In genomic region chr19:18055967-18056366, GRCh38 we compare ENCODE assay signal across 27 cellular contexts. TPM values are rescaled to one million over a fixed set of nuclear protein-coding genes. Genes with fewer than 3 reads are reported as not detected.
"Had no signal": no experiment of that assay in that cellular context is flagged by ENCODE, and none has a peak within 500 bp of the region (broad histone marks: within the 10 kb centered on the region; RNA-seq: fewer than 3 reads in every experiment).

No MANE protein-coding gene starts in this region.

- H3K4me3 Mint-ChIP-seq: activated CD4-positive, alpha-beta memory T cell treated with anti-CD3 and anti-CD28 coated beads, Interleukin-2, amount 10 ng/mL, durations not matched to agents 7 days and 5 days; activated CD4-positive, alpha-beta T cell treated with anti-CD3 and anti-CD28 coated beads, Interleukin-2, amount 10 ng/mL, durations not matched to agents 7 days and 5 days; activated T-cell treated with anti-CD3 and anti-CD28 coated beads, Interleukin-2, amount 50 U/mL, for 24 hours; T-helper 1 cell treated with Interleukin-12 subunit alpha and Interleukin-12 subunit beta and Interleukin-4 antibody, amounts not matched to agents 30 μg/mL and 1 μg/mL, for 36 hours had no signal

- H3K27me3 Mint-ChIP-seq: activated CD4-positive, alpha-beta T cell treated with anti-CD3 and anti-CD28 coated beads, Interleukin-2, amount 10 ng/mL, durations not matched to agents 7 days and 5 days; activated T-cell treated with anti-CD3 and anti-CD28 coated beads, Interleukin-2, amount 50 U/mL, for 24 hours had no signal

- H3K27ac Mint-ChIP-seq: activated CD4-positive, alpha-beta memory T cell treated with anti-CD3 and anti-CD28 coated beads, Interleukin-2, amount 10 ng/mL, durations not matched to agents 7 days and 5 days; activated T-cell treated with anti-CD3 and anti-CD28 coated beads, Interleukin-2, amount 50 U/mL, for 24 hours; T-helper 1 cell treated with Interleukin-12 subunit alpha and Interleukin-12 subunit beta and Interleukin-4 antibody, amounts not matched to agents 30 μg/mL and 1 μg/mL, for 36 hours had no signal

- H3K27ac ChIP-seq: breast epithelium, left lung, pancreas, prostate gland, testis had no signal

- H3K9me3 Mint-ChIP-seq: activated CD4-positive, alpha-beta memory T cell treated with anti-CD3 and anti-CD28 coated beads, Interleukin-2, amount 10 ng/mL, durations not matched to agents 7 days and 5 days; activated CD4-positive, alpha-beta T cell treated with anti-CD3 and anti-CD28 coated beads, Interleukin-2, amount 10 ng/mL, durations not matched to agents 7 days and 5 days; activated T-cell treated with anti-CD3 and anti-CD28 coated beads, Interleukin-2, amount 50 U/mL, for 24 hours; T-helper 1 cell treated with Interleukin-12 subunit alpha and Interleukin-12 subunit beta and Interleukin-4 antibody, amounts not matched to agents 30 μg/mL and 1 μg/mL, for 36 hours had no signal

- DNase-seq: activated CD4-positive, alpha-beta memory T cell treated with anti-CD3 and anti-CD28 coated beads, Interleukin-2, amount 10 ng/mL, durations not matched to agents 7 days and 5 days; activated CD4-positive, alpha-beta T cell treated with anti-CD3 and anti-CD28 coated beads for 1 hour; activated CD4-positive, alpha-beta T cell treated with anti-CD3 and anti-CD28 coated beads, Interleukin-2, amount 10 ng/mL, durations not matched to agents 7 days and 5 days; activated CD8-positive, alpha-beta memory T cell treated with anti-CD3 and anti-CD28 coated beads, Interleukin-2, amount 50 U/mL, for 48 hours; activated gamma-delta T cell treated with Interleukin-2 at 50 U/mL for 16 hours; activated naive CD4-positive, alpha-beta T cell treated with anti-CD3 and anti-CD28 coated beads, Interleukin-2, amount 50 U/mL, for 16 hours; activated T-cell treated with anti-CD3 and anti-CD28 coated beads, Interleukin-2, amount 50 U/mL, for 24 hours; amniotic stem cell; central memory CD4-positive, alpha-beta T cell; lower lobe of right lung; mesendoderm; mucosa of descending colon; pancreas; retina; stimulated activated CD4-positive, alpha-beta T cell treated with anti-CD3 and anti-CD28 coated beads, Interleukin-4, amount 100 ng/mL, for 24 hours; stimulated activated naive CD4-positive, alpha-beta T cell treated with Interleukin-2 at 50 U/mL for 16 hours; T1000; testis; trophoblast cell had no signal

- ATAC-seq: left lung, lower lobe of right lung, mucosa of descending colon, pancreas, sciatic nerve had no signal

- H3K9me3 ChIP-seq: breast epithelium, left lung, lower lobe of right lung, mucosa of descending colon, pancreas, prostate gland, testis had no signal

- H3K36me3 ChIP-seq: breast epithelium, left lung, lower lobe of right lung, pancreas, prostate gland had no signal

- H3K27me3 ChIP-seq: breast epithelium, pancreas, testis had no signal

- H3K4me1 ChIP-seq: prostate gland had no signal

- H3K4me3 ChIP-seq: breast epithelium, left lung, lower lobe of right lung, mucosa of descending colon, pancreas, prostate gland, skin epidermis, testis had no signal

RNA-seq across cellular contexts. Expression of gene IL12RB1, which starts 30.8 kb away (rescaled TPM):
- total RNA-seq: myocyte had no signal
- polyA plus RNA-seq: neural cell had no signal
